ENCODE assay signal across 1 cellular context in genomic region chr6:25038992-25039391, GRCh38.
TF ChIP-seq lines count a peak whose summit lies in the region.

No MANE protein-coding gene starts in this region.

TF ChIP-seq in GM23338, 12 proteins besides CTCF, POLR2A, EP300 and RAD21 (continued from another document):
- TF ChIP-seq ZNF462 (CRISPR knock-in tag; IDR thresholded peaks at IDR 0.05) (no peak), ETS1 (IDR thresholded peaks at IDR 0.05) (no peak), ZNF331 (CRISPR knock-in tag; IDR thresholded peaks at IDR 0.05; ENCODE audit: low read depth) (no peak), CREB1 (CRISPR knock-in tag; IDR thresholded peaks at IDR 0.05; ENCODE audit: low read depth) (no peak), ZNF114 (CRISPR knock-in tag; IDR thresholded peaks at IDR 0.05) (no peak), EZH2 (IDR thresholded peaks at IDR 0.05; ENCODE audit: low read depth, unreplicated experiment) (no peak), JUNB (IDR thresholded peaks at IDR 0.05; ENCODE audit: unreplicated experiment) (no peak), STAT1 (IDR thresholded peaks at IDR 0.05; ENCODE audit: unreplicated experiment) (no peak), POLR2AphosphoS5 (IDR thresholded peaks at IDR 0.05; ENCODE audit: low read depth) (no peak)
